8 cellular contexts compared by ENCODE assay signal in genomic region chr16:32116533-32116932, GRCh38.
DNase-seq lines count a peak whose midpoint lies in the region; ATAC-seq and TF ChIP-seq lines count a peak whose summit lies in the region.
"Not testable (repeated sequence)": the region's sequence is repeated elsewhere in the genome, so short reads cannot be mapped to it uniquely, and the experiment has no call there.

No MANE protein-coding gene starts in this region.

- POLR2A ChIA-PET in SK-N-SH (lab: Yijun Ruan, JAX), result not testable (repeated sequence)

- not testable (repeated sequence) for TF ChIP-seq EP300 in SK-N-SH (IDR thresholded peaks at IDR 0.05; ENCODE audit: borderline replicate concordance in 1 of 2, low read depth in 1 of 2, low read length in 1 of 2); sigmoid colon (IDR thresholded peaks at IDR 0.05)

- H4K20me1 ChIP-seq in SK-N-SH (ENCODE audit: insufficient read depth), result not testable (repeated sequence)

- not testable (repeated sequence) for H3K27me3 ChIP-seq in BE2C; SK-N-SH (ENCODE audit: insufficient read depth); right atrium auricular region
- H3K27me3 ChIP-seq in sigmoid colon (peaks cover 4 to 20% (median 8%) of the 10 kb centered on the region in 3 donors), tibial artery (peaks cover 0 to 14% of the 10 kb centered on the region in 2 donors)

- H3K9me3 Mint-ChIP-seq in IgD-negative memory B cell; activated T-cell treated with anti-CD3 and anti-CD28 coated beads, Interleukin-2, amount 50 U/mL, for 4 hours; dendritic cell treated with granulocyte-macrophage colony-stimulating factor and Interleukin-4, amounts not matched to agents 40 ng/mL and 50 ng/mL, for 4 days: not testable (repeated sequence)

- peak overlapping the region in 3 of 4 donors; percentile 70 to 86 (median 84) for H3K4me3 Mint-ChIP-seq in IgD-negative memory B cell
- H3K4me3 Mint-ChIP-seq in activated T-cell treated with anti-CD3 and anti-CD28 coated beads, Interleukin-2, amount 50 U/mL, for 4 hours, result peak overlapping the region; percentile 72
- peak overlapping the region; percentile 82 for H3K4me3 Mint-ChIP-seq in dendritic cell treated with granulocyte-macrophage colony-stimulating factor and Interleukin-4, amounts not matched to agents 40 ng/mL and 50 ng/mL, for 4 days

- H3K27me3 Mint-ChIP-seq in IgD-negative memory B cell; activated T-cell treated with anti-CD3 and anti-CD28 coated beads, Interleukin-2, amount 50 U/mL, for 4 hours (ENCODE audit: low read depth): not testable (repeated sequence)
- peaks cover 14% of the 10 kb centered on the region for H3K27me3 Mint-ChIP-seq in dendritic cell treated with granulocyte-macrophage colony-stimulating factor and Interleukin-4, amounts not matched to agents 40 ng/mL and 50 ng/mL, for 4 days

- H3K4me1 Mint-ChIP-seq in IgD-negative memory B cell; activated T-cell treated with anti-CD3 and anti-CD28 coated beads, Interleukin-2, amount 50 U/mL, for 4 hours (ENCODE audit: low read depth); dendritic cell treated with granulocyte-macrophage colony-stimulating factor and Interleukin-4, amounts not matched to agents 40 ng/mL and 50 ng/mL, for 4 days (ENCODE audit: low read depth): not testable (repeated sequence)

- H3F3A ChIP-seq in SK-N-SH (replicated peaks; ENCODE audit: insufficient read depth), result not testable (repeated sequence)

- not testable (repeated sequence) for H3K9me2 ChIP-seq in SK-N-SH

- H3K4me3 ChIP-seq in BE2C (ENCODE audit: low read depth, low read length), result peak overlapping the region; percentile 43; the same call in 1 of the 2 replicates
- peak overlapping the region; percentile 54 to 63; a peak in 3 of 4 replicates for H3K4me3 ChIP-seq in SK-N-SH (ENCODE audit: low read depth in 2 of 2, low read length in 1 of 2)
- H3K4me3 ChIP-seq in right atrium auricular region, result peak overlapping the region; percentile 28 to 53
- H3K4me3 ChIP-seq in sigmoid colon, result peak overlapping the region in 3 of 4 donors; percentile 43 to 59 (median 53)
- peak overlapping the region; percentile 33 to 59 for H3K4me3 ChIP-seq in tibial artery

- TF ChIP-seq POLR2A in sigmoid colon (IDR thresholded peaks at IDR 0.05), result not testable (repeated sequence)

- not testable (repeated sequence) for H3K9ac ChIP-seq in SK-N-SH

- not testable (repeated sequence) for H3K27ac ChIP-seq in SK-N-SH (ENCODE audit: low read depth in 2 of 2, low read length in 1 of 2); right atrium auricular region; sigmoid colon; tibial artery

- not testable (repeated sequence) for ATAC-seq in activated T-cell treated with anti-CD3 and anti-CD28 coated beads, Interleukin-2, amount 50 U/mL, for 4 hours

- not testable (repeated sequence) for H3K36me3 Mint-ChIP-seq in IgD-negative memory B cell; activated T-cell treated with anti-CD3 and anti-CD28 coated beads, Interleukin-2, amount 50 U/mL, for 4 hours (ENCODE audit: insufficient read depth); dendritic cell treated with granulocyte-macrophage colony-stimulating factor and Interleukin-4, amounts not matched to agents 40 ng/mL and 50 ng/mL, for 4 days (ENCODE audit: low read depth)

- H3K4me2 ChIP-seq in SK-N-SH, result peak overlapping the region; percentile 69

- peak; percentile 5 for DNase-seq in BE2C
- not testable (repeated sequence) for DNase-seq in SK-N-SH; activated T-cell treated with anti-CD3 and anti-CD28 coated beads, Interleukin-2, amount 50 U/mL, for 4 hours; right atrium auricular region (ENCODE audit: low spot score); sigmoid colon
- peak in 1 of 2 donors; percentile 31 for DNase-seq in tibial artery

- H3K27ac Mint-ChIP-seq in IgD-negative memory B cell; dendritic cell treated with granulocyte-macrophage colony-stimulating factor and Interleukin-4, amounts not matched to agents 40 ng/mL and 50 ng/mL, for 4 days: not testable (repeated sequence)

- not testable (repeated sequence) for H3K4me1 ChIP-seq in BE2C; SK-N-SH (ENCODE audit: control insufficient read depth in 1 of 2, insufficient read depth in 2 of 2, low read depth in 1 of 2, low read length in 1 of 2); right atrium auricular region; sigmoid colon; tibial artery

- 59% methylated on average over 19 of the region's 29 CpGs for WGBS in SK-N-SH (ENCODE audit: low lambda C conversion rate)
- 29 to 31% methylated on average over 23 of the region's 29 CpGs for WGBS in sigmoid colon, 2 donors

- not testable (repeated sequence) for H3K36me3 ChIP-seq in BE2C; SK-N-SH (replicated peaks in 1 of 2; ENCODE audit: control insufficient read depth in 1 of 2, insufficient read depth in 2 of 2, low read length in 1 of 2); right atrium auricular region; sigmoid colon; tibial artery

- TF ChIP-seq CTCF in BE2C (IDR thresholded peaks at IDR 0.05; ENCODE audit: low read depth, low read length); SK-N-SH (IDR thresholded peaks at IDR 0.05); right atrium auricular region (IDR thresholded peaks at IDR 0.05); sigmoid colon (IDR thresholded peaks at IDR 0.05); tibial artery (IDR thresholded peaks at IDR 0.05): not testable (repeated sequence)

- peak overlapping the region; percentile 79; the same call in 1 of the 2 replicates for H2AFZ ChIP-seq in SK-N-SH (ENCODE audit: low read depth)

- H3K79me2 ChIP-seq in SK-N-SH (ENCODE audit: insufficient read depth), result not testable (repeated sequence)

- TF ChIP-seq RAD21 in SK-N-SH (IDR thresholded peaks at IDR 0.05; ENCODE audit: low read length), result not testable (repeated sequence)

- CTCF ChIA-PET in SK-N-SH (lab: Yijun Ruan, JAX), result not testable (repeated sequence)

- H3K9me3 ChIP-seq in BE2C, SK-N-SH, right atrium auricular region, sigmoid colon, tibial artery: not testable (repeated sequence)

- intact Hi-C loops in dendritic cell treated with granulocyte-macrophage colony-stimulating factor and Interleukin-4, amounts not matched to agents 40 ng/mL and 50 ng/mL, for 4 days (cut with micrococcal nuclease); sigmoid colon (cut with DNase I); tibial artery (cut with DNase I; ENCODE audit: low total_unique reads): not testable (repeated sequence)
